Comparison of ENCODE assay signal across 15 cellular contexts in the genomic region with DNA sequence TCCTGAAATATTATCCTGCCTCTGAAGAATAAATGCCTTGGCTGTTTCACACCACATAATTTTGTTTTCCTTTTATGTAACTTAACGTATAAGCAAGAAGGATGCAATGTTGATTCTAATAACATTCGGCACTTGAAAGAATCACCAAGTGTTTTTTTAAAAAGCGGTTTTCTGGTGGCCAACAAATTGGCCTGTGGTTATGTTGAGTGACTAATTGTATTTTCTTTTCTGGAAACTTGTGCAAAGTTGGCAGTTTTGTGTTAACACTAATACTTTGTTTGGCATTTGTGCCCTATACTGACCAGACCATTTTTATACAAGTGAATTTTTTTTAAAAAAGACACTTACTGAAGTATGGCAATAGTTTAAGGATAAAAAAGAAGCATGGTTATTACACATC.
DNase-seq lines count a peak whose midpoint lies in the region; ATAC-seq, FAIRE-seq and TF ChIP-seq lines count a peak whose summit lies in the region.
"Had no signal": no experiment of that assay in that cellular context is flagged by ENCODE, and none has a peak within 500 bp of the region (broad histone marks: within the 10 kb centered on the region; RNA-seq: fewer than 3 reads in every experiment).

No MANE protein-coding gene starts in this region.

- intact Hi-C loops in PC-3 (cut with micrococcal nuclease) (loop anchor here (5.0 kb wide), 1 partner anchor 225 kb away; no protein-coding TSS in a partner anchor), esophagus muscularis mucosa (cut with DNase I) (no loop called here), pancreas (cut with DNase I) (no loop called here)

- TF ChIP-seq EP300 in esophagus muscularis mucosa (IDR thresholded peaks at IDR 0.05), result no peak

- H3K9me3 ChIP-seq in BLaER1 treated with 17β-estradiol and CSF1 and Interleukin-3, amounts not matched to agents 10 nM and 100 nM (replicated peaks in 1 of 11), result peaks cover 0 to 13% (median 0%) of the 10 kb centered on the region in 11 experiments; a peak in 8 of 22 replicates
- H3K9me3 ChIP-seq in PC-3 (ENCODE audit: low read length) (no peaks in the 10 kb centered on the region), esophagus muscularis mucosa (no peaks in the 10 kb centered on the region), osteoblast (ENCODE audit: low read depth, low read length) (no peaks in the 10 kb centered on the region), pancreas (no peaks in the 10 kb centered on the region)
- H3K9me3 ChIP-seq: breast epithelium, neutrophil had no signal

- H3K36me3 ChIP-seq in BLaER1 treated with 17β-estradiol and CSF1 and Interleukin-3, amounts not matched to agents 10 nM and 100 nM, result peaks cover 0 to 11% (median 0%) of the 10 kb centered on the region in 11 experiments; a peak in 4 of 22 replicates
- H3K36me3 ChIP-seq in PC-3 (ENCODE audit: low read depth, low read length) (no peaks in the 10 kb centered on the region; the same call in 1 of the 2 replicates), esophagus muscularis mucosa (peaks cover 0 to 9% (median 7%) of the 10 kb centered on the region in 4 donors), osteoblast (ENCODE audit: insufficient read depth, low read length) (peaks cover 14% of the 10 kb centered on the region), pancreas (no peaks in the 10 kb centered on the region)
- H3K36me3 ChIP-seq: breast epithelium, neutrophil had no signal

- peaks cover 12 to 35% (median 15%) of the 10 kb centered on the region in 10 experiments; a peak in 18 of 20 replicates for H3K4me1 ChIP-seq in BLaER1 treated with 17β-estradiol and CSF1 and Interleukin-3, amounts not matched to agents 10 nM and 100 nM
- H3K4me1 ChIP-seq in PC-3 (ENCODE audit: insufficient read depth, low read length), result peaks cover 55% of the 10 kb centered on the region
- H3K4me1 ChIP-seq in esophagus muscularis mucosa, result peaks cover 0 to 9% (median 0%) of the 10 kb centered on the region in 4 donors
- H3K4me1 ChIP-seq in osteoblast (ENCODE audit: insufficient read depth, low read length), result peaks cover 43% of the 10 kb centered on the region
- H3K4me1 ChIP-seq in pancreas, result no peaks in the 10 kb centered on the region
- H3K4me1 ChIP-seq: breast epithelium had no signal

- no TSS peak for BruUV-seq in PC-3 (replicated peaks; lab: Mats Ljungman, UMichigan)

- FAIRE-seq in pancreas (lab: Jason Lieb, UNC), result no peak

- peak overlapping the region in 4 of 11 experiments; percentile 13 to 38 (median 24); a peak in 3 of 22 replicates for H3K27ac ChIP-seq in BLaER1 treated with 17β-estradiol and CSF1 and Interleukin-3, amounts not matched to agents 10 nM and 100 nM
- H3K27ac ChIP-seq in PC-3 (ENCODE audit: low read length) (peak overlapping the region; percentile 85), esophagus muscularis mucosa (replicated peaks in 1 of 4) (no peak overlapping the region), osteoblast (ENCODE audit: low read depth, low read length) (peak overlapping the region; percentile 91), pancreas (no peak overlapping the region)
- H3K27ac ChIP-seq: neutrophil had no signal

- DNase-seq in PC-3, result no peak
- peak; percentile 12 for DNase-seq in esophagus muscularis mucosa (ENCODE audit: extremely low spot score)
- no peak for DNase-seq in osteoblast (ENCODE audit: insufficient read length, low spot score, missing footprints)
- no peak for DNase-seq in GM19238 (ENCODE audit: insufficient read length, low spot score)
- DNase-seq in activated CD4-positive, alpha-beta T cell treated with anti-CD3 and anti-CD28 coated beads for 4 hours, result no peak
- DNase-seq in pancreas, result no peak
- DNase-seq: activated CD4-positive, alpha-beta T cell treated with anti-CD3 and anti-CD28 coated beads, Interleukin-2, amount 50 U/mL, for 48 hours; hippocampal formation; NCI-H82; Right ventricle myocardium superior; T-helper 9 cell had no signal

- TF ChIP-seq CTCF in PC-3 (conservative IDR thresholded peaks at IDR 0.05; ENCODE audit: low read depth, low read length) (no peak), esophagus muscularis mucosa (IDR thresholded peaks at IDR 0.05) (no peak), osteoblast (IDR thresholded peaks at IDR 0.05; ENCODE audit: extremely low read depth, low read depth, low read length) (no peak), pancreas (IDR thresholded peaks at IDR 0.05) (no peak)

- H3K4me3 ChIP-seq in BLaER1 treated with 17β-estradiol and CSF1 and Interleukin-3, amounts not matched to agents 10 nM and 100 nM, result no peak overlapping the region
- H3K4me3 ChIP-seq in PC-3 (ENCODE audit: low read length) (peak overlapping the region; percentile 44), esophagus muscularis mucosa (no peak overlapping the region), osteoblast (ENCODE audit: insufficient read depth, low read length) (peak overlapping the region; percentile 60), pancreas (no peak overlapping the region)

- H3K79me2 ChIP-seq in PC-3 (ENCODE audit: low read length) (0 out of 2 replicates have a peak, but pooled peaks cover 2% of the 10 kb centered on the region), osteoblast (ENCODE audit: insufficient read depth, low read length) (peaks cover 2% of the 10 kb centered on the region)

- POLR2A ChIA-PET in PC-3 (lab: Charles Lee; ENCODE audit: unreplicated experiment), result no interaction called here

- 75% methylated on average over 3 of the region's 3 CpGs for WGBS in esophagus muscularis mucosa
- WGBS in pancreas, 2 donors, result 76 to 85% methylated on average over 3 of the region's 3 CpGs

- no peaks in the 10 kb centered on the region for H3K9me2 ChIP-seq in PC-3 (replicated peaks; ENCODE audit: low read length)

- H3F3A ChIP-seq in PC-3 (ENCODE audit: low read length, unreplicated experiment), result peaks cover 4% of the 10 kb centered on the region

- no peak for ATAC-seq in PC-3
- ATAC-seq in GM18505 (IDR thresholded peaks at IDR 0.05; ENCODE audit: unreplicated experiment), result no peak
- ATAC-seq in pancreas, result no peak

- no peak overlapping the region for H3K9ac ChIP-seq in BLaER1 treated with 17β-estradiol and CSF1 and Interleukin-3, amounts not matched to agents 10 nM and 100 nM
- peak overlapping the region; percentile 54 for H3K9ac ChIP-seq in PC-3 (ENCODE audit: low read length)

- CTCF ChIA-PET in PC-3 (lab: Charles Lee), result no interaction called here

- TF ChIP-seq POLR2A in esophagus muscularis mucosa (IDR thresholded peaks at IDR 0.05; ENCODE audit: low read depth) (no peak), GM18505 (IDR thresholded peaks at IDR 0.05; ENCODE audit: borderline replicate concordance, extremely low read depth, insufficient read depth, insufficient read length) (no peak)

- H3K27me3 ChIP-seq in BLaER1 treated with 17β-estradiol and CSF1 and Interleukin-3, amounts not matched to agents 10 nM and 100 nM, result no peaks in the 10 kb centered on the region
- H3K27me3 ChIP-seq in PC-3 (ENCODE audit: low read length), result no peaks in the 10 kb centered on the region
- H3K27me3 ChIP-seq in esophagus muscularis mucosa, result no peaks in the 10 kb centered on the region
- H3K27me3 ChIP-seq in osteoblast (ENCODE audit: insufficient read depth, low read length), result no peaks in the 10 kb centered on the region
- H3K27me3 ChIP-seq in pancreas, result no peaks in the 10 kb centered on the region
- H3K27me3 ChIP-seq: breast epithelium, neutrophil had no signal

- no peaks in the 10 kb centered on the region for H4K20me1 ChIP-seq in BLaER1 treated with 17β-estradiol and CSF1 and Interleukin-3, amounts not matched to agents 10 nM and 100 nM
- no peaks in the 10 kb centered on the region for H4K20me1 ChIP-seq in PC-3 (ENCODE audit: low read length)
- H4K20me1 ChIP-seq in osteoblast (ENCODE audit: insufficient read depth, low read length), result no peaks in the 10 kb centered on the region

- H3K4me2 ChIP-seq in BLaER1 treated with 17β-estradiol and CSF1 and Interleukin-3, amounts not matched to agents 10 nM and 100 nM, result peak overlapping the region; percentile 11 to 66 (median 36); a peak in 18 of 22 replicates
- H3K4me2 ChIP-seq in PC-3 (ENCODE audit: low read length) (peak overlapping the region; percentile 76), osteoblast (ENCODE audit: insufficient read depth, low read length) (peak overlapping the region; percentile 87)

- H2AFZ ChIP-seq in PC-3 (ENCODE audit: low read length) (no peak overlapping the region), osteoblast (ENCODE audit: low read length) (no peak overlapping the region)

Comparison
In these comparisons a context has a peak if more than half of its experiments do, and no peak if none do; other contexts are left out.
1. H3K27ac ChIP-seq: peak in PC-3 (single experiment) and osteoblast (single experiment); none in esophagus muscularis mucosa (0 of 4) and pancreas (0 of 4).
2. H3K4me2 ChIP-seq: peak in every context shown above with its lines; median percentile 87 in osteoblast; 76 in PC-3; 36 in BLaER1 treated with 17β-estradiol and CSF1 and Interleukin-3, amounts not matched to agents 10 nM and 100 nM.
3. H3K4me3 ChIP-seq: peak in PC-3 (single experiment) and osteoblast (single experiment); none in BLaER1 treated with 17β-estradiol and CSF1 and Interleukin-3, amounts not matched to agents 10 nM and 100 nM (0 of 10), esophagus muscularis mucosa (0 of 4) and pancreas (0 of 4).